Comparison of ENCODE assay signal across 2 cellular contexts in the genomic region with DNA sequence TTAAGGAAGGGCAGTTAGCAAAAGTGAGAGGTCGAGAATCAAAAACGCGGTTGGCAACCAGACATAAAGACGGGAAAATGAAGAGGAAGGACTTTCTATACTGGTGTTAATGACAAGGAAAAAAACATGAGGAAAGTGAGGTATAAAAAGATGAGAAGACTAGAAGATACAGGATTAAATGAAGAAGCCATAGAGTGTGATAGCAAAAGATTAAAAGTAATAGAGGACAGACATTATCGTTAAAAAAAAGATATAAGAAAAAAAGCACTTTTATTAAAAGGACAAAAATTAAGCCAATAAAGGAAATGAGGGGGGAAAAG.
TF ChIP-seq lines count a peak whose summit lies in the region.

No MANE protein-coding gene starts in this region.

TF ChIP-seq in SK-N-SH, 30 proteins besides CTCF, POLR2A, EP300 and RAD21 (continued from another document):
- TF ChIP-seq IRF3 (IDR thresholded peaks at IDR 0.05; ENCODE audit: low read depth, low read length) (no peak), FOSL2 (IDR thresholded peaks at IDR 0.05; ENCODE audit: borderline replicate concordance, low read depth) (no peak), RFX5 (IDR thresholded peaks at IDR 0.05; ENCODE audit: low read length) (no peak), TAF1 (IDR thresholded peaks at IDR 0.05; ENCODE audit: borderline replicate concordance, low read depth, low read length) (no peak), NRF1 (IDR thresholded peaks at IDR 0.05; ENCODE audit: low read depth, low read length) (no peak), TEAD4 (IDR thresholded peaks at IDR 0.05; ENCODE audit: borderline replicate concordance, insufficient read depth) (no peak), JUND (IDR thresholded peaks at IDR 0.05) (no peak), EZH2phosphoT487 (IDR thresholded peaks at IDR 0.05; ENCODE audit: borderline replicate concordance, low read depth) (no peak), PBX3 (IDR thresholded peaks at IDR 0.05) (no peak), ELF1 (IDR thresholded peaks at IDR 0.05) (no peak), SMC3 (IDR thresholded peaks at IDR 0.05; ENCODE audit: low read depth, low read length) (no peak), RXRA (IDR thresholded peaks at IDR 0.05; ENCODE audit: borderline replicate concordance, low read depth) (no peak)
- TF ChIP-seq, protein P1, sequence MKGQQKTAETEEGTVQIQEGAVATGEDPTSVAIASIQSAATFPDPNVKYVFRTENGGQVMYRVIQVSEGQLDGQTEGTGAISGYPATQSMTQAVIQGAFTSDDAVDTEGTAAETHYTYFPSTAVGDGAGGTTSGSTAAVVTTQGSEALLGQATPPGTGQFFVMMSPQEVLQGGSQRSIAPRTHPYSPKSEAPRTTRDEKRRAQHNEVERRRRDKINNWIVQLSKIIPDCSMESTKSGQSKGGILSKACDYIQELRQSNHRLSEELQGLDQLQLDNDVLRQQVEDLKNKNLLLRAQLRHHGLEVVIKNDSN (IDR thresholded peaks at IDR 0.05; ENCODE audit: borderline replicate concordance, low read depth): no peak
TF ChIP-seq in SK-N-SH: peak in this region for 0.

TF ChIP-seq in SK-N-SH treated with all-trans-retinoic acid at 6 μM for 48 hours, 23 proteins besides CTCF, POLR2A, EP300 and RAD21:
- TF ChIP-seq, protein P2, sequence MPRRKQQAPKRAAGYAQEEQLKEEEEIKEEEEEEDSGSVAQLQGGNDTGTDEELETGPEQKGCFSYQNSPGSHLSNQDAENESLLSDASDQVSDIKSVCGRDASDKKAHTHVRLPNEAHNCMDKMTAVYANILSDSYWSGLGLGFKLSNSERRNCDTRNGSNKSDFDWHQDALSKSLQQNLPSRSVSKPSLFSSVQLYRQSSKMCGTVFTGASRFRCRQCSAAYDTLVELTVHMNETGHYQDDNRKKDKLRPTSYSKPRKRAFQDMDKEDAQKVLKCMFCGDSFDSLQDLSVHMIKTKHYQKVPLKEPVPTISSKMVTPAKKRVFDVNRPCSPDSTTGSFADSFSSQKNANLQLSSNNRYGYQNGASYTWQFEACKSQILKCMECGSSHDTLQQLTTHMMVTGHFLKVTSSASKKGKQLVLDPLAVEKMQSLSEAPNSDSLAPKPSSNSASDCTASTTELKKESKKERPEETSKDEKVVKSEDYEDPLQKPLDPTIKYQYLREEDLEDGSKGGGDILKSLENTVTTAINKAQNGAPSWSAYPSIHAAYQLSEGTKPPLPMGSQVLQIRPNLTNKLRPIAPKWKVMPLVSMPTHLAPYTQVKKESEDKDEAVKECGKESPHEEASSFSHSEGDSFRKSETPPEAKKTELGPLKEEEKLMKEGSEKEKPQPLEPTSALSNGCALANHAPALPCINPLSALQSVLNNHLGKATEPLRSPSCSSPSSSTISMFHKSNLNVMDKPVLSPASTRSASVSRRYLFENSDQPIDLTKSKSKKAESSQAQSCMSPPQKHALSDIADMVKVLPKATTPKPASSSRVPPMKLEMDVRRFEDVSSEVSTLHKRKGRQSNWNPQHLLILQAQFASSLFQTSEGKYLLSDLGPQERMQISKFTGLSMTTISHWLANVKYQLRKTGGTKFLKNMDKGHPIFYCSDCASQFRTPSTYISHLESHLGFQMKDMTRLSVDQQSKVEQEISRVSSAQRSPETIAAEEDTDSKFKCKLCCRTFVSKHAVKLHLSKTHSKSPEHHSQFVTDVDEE (CRISPR knock-in tag; IDR thresholded peaks at IDR 0.05): no peak
- TF ChIP-seq GLIS3 (CRISPR knock-in tag; IDR thresholded peaks at IDR 0.05) (no peak), ZNF565 (CRISPR knock-in tag; conservative IDR thresholded peaks at IDR 0.05; ENCODE audit: low read depth) (no peak), ESRRG (CRISPR knock-in tag; IDR thresholded peaks at IDR 0.05) (no peak), ZC3H10 (CRISPR knock-in tag; IDR thresholded peaks at IDR 0.05) (no peak), TCF4 (CRISPR knock-in tag; IDR thresholded peaks at IDR 0.05; ENCODE audit: borderline replicate concordance) (no peak), BACH2 (CRISPR knock-in tag; IDR thresholded peaks at IDR 0.05; ENCODE audit: borderline replicate concordance) (no peak), OSR1 (CRISPR knock-in tag; IDR thresholded peaks at IDR 0.05) (no peak), ARNTL (CRISPR knock-in tag; IDR thresholded peaks at IDR 0.05; ENCODE audit: borderline replicate concordance, low read depth) (no peak), TOX (CRISPR knock-in tag; IDR thresholded peaks at IDR 0.05; ENCODE audit: borderline replicate concordance) (no peak), CSDC2 (CRISPR knock-in tag; IDR thresholded peaks at IDR 0.05) (no peak), ZFP30 (CRISPR knock-in tag; IDR thresholded peaks at IDR 0.05) (no peak), ZNF8 (CRISPR knock-in tag; IDR thresholded peaks at IDR 0.05) (no peak), RARB (CRISPR knock-in tag; IDR thresholded peaks at IDR 0.05) (no peak)
- TF ChIP-seq, protein P3, sequence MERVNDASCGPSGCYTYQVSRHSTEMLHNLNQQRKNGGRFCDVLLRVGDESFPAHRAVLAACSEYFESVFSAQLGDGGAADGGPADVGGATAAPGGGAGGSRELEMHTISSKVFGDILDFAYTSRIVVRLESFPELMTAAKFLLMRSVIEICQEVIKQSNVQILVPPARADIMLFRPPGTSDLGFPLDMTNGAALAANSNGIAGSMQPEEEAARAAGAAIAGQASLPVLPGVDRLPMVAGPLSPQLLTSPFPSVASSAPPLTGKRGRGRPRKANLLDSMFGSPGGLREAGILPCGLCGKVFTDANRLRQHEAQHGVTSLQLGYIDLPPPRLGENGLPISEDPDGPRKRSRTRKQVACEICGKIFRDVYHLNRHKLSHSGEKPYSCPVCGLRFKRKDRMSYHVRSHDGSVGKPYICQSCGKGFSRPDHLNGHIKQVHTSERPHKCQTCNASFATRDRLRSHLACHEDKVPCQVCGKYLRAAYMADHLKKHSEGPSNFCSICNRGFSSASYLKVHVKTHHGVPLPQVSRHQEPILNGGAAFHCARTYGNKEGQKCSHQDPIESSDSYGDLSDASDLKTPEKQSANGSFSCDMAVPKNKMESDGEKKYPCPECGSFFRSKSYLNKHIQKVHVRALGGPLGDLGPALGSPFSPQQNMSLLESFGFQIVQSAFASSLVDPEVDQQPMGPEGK (CRISPR knock-in tag; IDR thresholded peaks at IDR 0.05; ENCODE audit: borderline replicate concordance): no peak
TF ChIP-seq in SK-N-SH treated with all-trans-retinoic acid at 6 μM for 48 hours: peak in this region for 0.
